ENCODE assay signal across 13 cellular contexts in genomic region chr19:7363225-7363624, GRCh38. TPM values are rescaled to one million over a fixed set of nuclear protein-coding genes. Genes with fewer than 3 reads are reported as not detected.
DNase-seq lines count a peak whose midpoint lies in the region; ATAC-seq and TF ChIP-seq lines count a peak whose summit lies in the region.
"Had no signal": no experiment of that assay in that cellular context is flagged by ENCODE, and none has a peak within 500 bp of the region (broad histone marks: within the 10 kb centered on the region; RNA-seq: fewer than 3 reads in every experiment).

No MANE protein-coding gene starts in this region.

- intact Hi-C loops in natural killer cell (cut with micrococcal nuclease) = no loop called here
- intact Hi-C loops in activated T-helper 1 cell treated with anti-CD3 and anti-CD28 coated beads, Interleukin-12 subunit alpha, Interleukin-12 subunit beta, Interleukin-2, Interleukin-4 antibody, amounts not matched to agents 30 ng/mL and 10 ng/mL and 1 ng/mL, durations not matched to agents 14 hours and 24 hours and 36 hours (cut with micrococcal nuclease) = no loop called here

- peaks cover 6 to 31% of the 10 kb centered on the region in 2 donors for H3K4me1 Mint-ChIP-seq in natural killer cell
- peaks cover 22% of the 10 kb centered on the region in 2 donors for H3K4me1 Mint-ChIP-seq in natural killer cell treated with Interleukin-12 subunit alpha and Interleukin-12 subunit beta and Interleukin-15 and Interleukin-18, amount 100 ng/mL, for 72 hours (ENCODE audit: low read depth in 2 of 2)
- peaks cover 68 to 78% (median 73%) of the 10 kb centered on the region in 3 donors for H3K4me1 Mint-ChIP-seq in T-cell
- H3K4me1 Mint-ChIP-seq in immature natural killer cell = peaks cover 0 to 28% of the 10 kb centered on the region in 2 donors
- no peaks in the 10 kb centered on the region for H3K4me1 Mint-ChIP-seq in activated T-helper 1 cell treated with anti-CD3 and anti-CD28 coated beads, Interleukin-12 subunit alpha, Interleukin-12 subunit beta, Interleukin-2, Interleukin-4 antibody, amounts not matched to agents 30 ng/mL and 10 ng/mL and 1 ng/mL, durations not matched to agents 14 hours and 24 hours and 36 hours (ENCODE audit: low read depth)

- H3K9me3 Mint-ChIP-seq in natural killer cell = peaks cover 0 to 2% of the 10 kb centered on the region in 2 donors
- peaks cover 2% of the 10 kb centered on the region for H3K9me3 Mint-ChIP-seq in natural killer cell treated with Interleukin-12 subunit alpha and Interleukin-12 subunit beta and Interleukin-15 and Interleukin-18, amount 100 ng/mL, for 72 hours
- no peaks in the 10 kb centered on the region for H3K9me3 Mint-ChIP-seq in T-cell
- no peaks in the 10 kb centered on the region for H3K9me3 Mint-ChIP-seq in immature natural killer cell
- no peaks in the 10 kb centered on the region for H3K9me3 Mint-ChIP-seq in activated T-helper 1 cell treated with anti-CD3 and anti-CD28 coated beads, Interleukin-12 subunit alpha, Interleukin-12 subunit beta, Interleukin-2, Interleukin-4 antibody, amounts not matched to agents 30 ng/mL and 10 ng/mL and 1 ng/mL, durations not matched to agents 14 hours and 24 hours and 36 hours

- no peak for DNase-seq in natural killer cell
- no peak for DNase-seq in natural killer cell treated with Interleukin-12 subunit alpha and Interleukin-12 subunit beta and Interleukin-15 and Interleukin-18, amount 100 ng/mL, for 72 hours (ENCODE audit: low spot score)
- DNase-seq in T-cell = no peak
- no peak for DNase-seq in immature natural killer cell
- DNase-seq in T-helper 9 cell = no peak
- no peak for DNase-seq in NCI-H1105 (lab: John Stamatoyannopoulos, UW)
- DNase-seq in activated T-helper 1 cell treated with anti-CD3 and anti-CD28 coated beads, Interleukin-12 subunit alpha, Interleukin-12 subunit beta, Interleukin-2, Interleukin-4 antibody, amounts not matched to agents 30 ng/mL and 10 ng/mL and 1 ng/mL, durations not matched to agents 14 hours and 24 hours and 36 hours (ENCODE audit: low spot score) = no peak
- DNase-seq: KG1, NCI-H1436 treated with DMSO at 0.1 percent for 48 hours, NCI-H2029 treated with DMSO at 0.1 percent for 48 hours, NCI-H2171 treated with DMSO at 0.1 percent for 48 hours, NCI-H748 treated with DMSO at 0.1 percent for 48 hours, OCI-M1 had no signal

- H3K4me3 Mint-ChIP-seq in natural killer cell (no peak overlapping the region), T-cell (peak overlapping the region in 2 of 3 donors; percentile 28), immature natural killer cell (no peak overlapping the region)
- H3K4me3 Mint-ChIP-seq in natural killer cell treated with Interleukin-12 subunit alpha and Interleukin-12 subunit beta and Interleukin-15 and Interleukin-18, amount 100 ng/mL, for 72 hours = no peak overlapping the region
- no peak overlapping the region for H3K4me3 Mint-ChIP-seq in activated T-helper 1 cell treated with anti-CD3 and anti-CD28 coated beads, Interleukin-12 subunit alpha, Interleukin-12 subunit beta, Interleukin-2, Interleukin-4 antibody, amounts not matched to agents 30 ng/mL and 10 ng/mL and 1 ng/mL, durations not matched to agents 14 hours and 24 hours and 36 hours

- TF ChIP-seq CTCF in natural killer cell (IDR thresholded peaks at IDR 0.05) = no peak

- H3K36me3 Mint-ChIP-seq in natural killer cell (no peaks in the 10 kb centered on the region), T-cell (peaks cover 59% of the 10 kb centered on the region), immature natural killer cell (peaks cover 20 to 29% (median 26%) of the 10 kb centered on the region in 3 donors)
- no peaks in the 10 kb centered on the region for H3K36me3 Mint-ChIP-seq in natural killer cell treated with Interleukin-12 subunit alpha and Interleukin-12 subunit beta and Interleukin-15 and Interleukin-18, amount 100 ng/mL, for 72 hours
- H3K36me3 Mint-ChIP-seq in activated T-helper 1 cell treated with anti-CD3 and anti-CD28 coated beads, Interleukin-12 subunit alpha, Interleukin-12 subunit beta, Interleukin-2, Interleukin-4 antibody, amounts not matched to agents 30 ng/mL and 10 ng/mL and 1 ng/mL, durations not matched to agents 14 hours and 24 hours and 36 hours (ENCODE audit: low read depth) = peaks cover 25% of the 10 kb centered on the region

- CTCF ChIA-PET in T-cell (lab: Charles Lee) = interaction anchor here in 1 of 2 donors (0.6 kb wide), 1 partner anchor 226 kb away, joined by 3 read pairs; no protein-coding TSS in a partner anchor

- H3K27ac Mint-ChIP-seq in natural killer cell (peak overlapping the region; percentile 2 to 54), T-cell (peak overlapping the region; percentile 76 to 78), immature natural killer cell (peak overlapping the region; percentile 7 to 87 (median 66))
- peak overlapping the region in 1 of 2 donors; percentile 0 for H3K27ac Mint-ChIP-seq in natural killer cell treated with Interleukin-12 subunit alpha and Interleukin-12 subunit beta and Interleukin-15 and Interleukin-18, amount 100 ng/mL, for 72 hours
- no peak overlapping the region for H3K27ac Mint-ChIP-seq in activated T-helper 1 cell treated with anti-CD3 and anti-CD28 coated beads, Interleukin-12 subunit alpha, Interleukin-12 subunit beta, Interleukin-2, Interleukin-4 antibody, amounts not matched to agents 30 ng/mL and 10 ng/mL and 1 ng/mL, durations not matched to agents 14 hours and 24 hours and 36 hours

- H3K27me3 Mint-ChIP-seq in natural killer cell (ENCODE audit: low read depth in 2 of 2) (no peaks in the 10 kb centered on the region), T-cell (no peaks in the 10 kb centered on the region), immature natural killer cell (ENCODE audit: low read depth in 3 of 3) (peaks cover 0 to 6% (median 2%) of the 10 kb centered on the region in 3 donors)
- no peaks in the 10 kb centered on the region for H3K27me3 Mint-ChIP-seq in natural killer cell treated with Interleukin-12 subunit alpha and Interleukin-12 subunit beta and Interleukin-15 and Interleukin-18, amount 100 ng/mL, for 72 hours
- H3K27me3 Mint-ChIP-seq in activated T-helper 1 cell treated with anti-CD3 and anti-CD28 coated beads, Interleukin-12 subunit alpha, Interleukin-12 subunit beta, Interleukin-2, Interleukin-4 antibody, amounts not matched to agents 30 ng/mL and 10 ng/mL and 1 ng/mL, durations not matched to agents 14 hours and 24 hours and 36 hours (ENCODE audit: insufficient read depth) = no peaks in the 10 kb centered on the region

- POLR2A ChIA-PET in T-cell (lab: Charles Lee) = no interaction called here

- ATAC-seq in natural killer cell (no peak), T-cell (replicated peaks in 1 of 4) (no peak)
- ATAC-seq in natural killer cell treated with Interleukin-12 subunit alpha and Interleukin-12 subunit beta and Interleukin-15 and Interleukin-18, amount 100 ng/mL, for 72 hours = no peak

RNA-seq across cellular contexts. Expression of gene ARHGEF18, which starts 14.5 kb away (rescaled TPM):
- 10 to 100 TPM; 53.6 to 61.5 (median 54.1) TPM for total RNA-seq in natural killer cell
- 10 to 100 TPM; 42.3 to 56.3 TPM for total RNA-seq in natural killer cell treated with Interleukin-12 subunit alpha and Interleukin-12 subunit beta and Interleukin-15 and Interleukin-18, amount 100 ng/mL, for 72 hours
- total RNA-seq in T-cell = 100 to 1,000 TPM; 111 to 145 (median 126) TPM
- 1 to 10 TPM in 2 of 3 donors, under 1 TPM in 1; 0.86 to 7.8 (median 1.2) TPM for polyA plus RNA-seq in immature natural killer cell
- total RNA-seq in activated T-helper 1 cell treated with anti-CD3 and anti-CD28 coated beads, Interleukin-12 subunit alpha, Interleukin-12 subunit beta, Interleukin-2, Interleukin-4 antibody, amounts not matched to agents 30 ng/mL and 10 ng/mL and 1 ng/mL, durations not matched to agents 14 hours and 24 hours and 36 hours = 29.3 and 30.5 TPM in 2 replicates

Comparison
In these comparisons a context has a peak if more than half of its experiments do, and no peak if none do; other contexts are left out.
1. H3K4me3 Mint-ChIP-seq: peak in T-cell (2 of 3); none in natural killer cell (single experiment), natural killer cell treated with Interleukin-12 subunit alpha and Interleukin-12 subunit beta and Interleukin-15 and Interleukin-18, amount 100 ng/mL, for 72 hours (single experiment), immature natural killer cell (0 of 5) and activated T-helper 1 cell treated with anti-CD3 and anti-CD28 coated beads, Interleukin-12 subunit alpha, Interleukin-12 subunit beta, Interleukin-2, Interleukin-4 antibody, amounts not matched to agents 30 ng/mL and 10 ng/mL and 1 ng/mL, durations not matched to agents 14 hours and 24 hours and 36 hours (single experiment).